In genomic region chr17:7897773-7898172, GRCh38 we compare ENCODE assay signal across 8 cellular contexts. TPM values are rescaled to one million over a fixed set of nuclear protein-coding genes. Genes with fewer than 3 reads are reported as not detected.
DNase-seq lines count a peak whose midpoint lies in the region; ATAC-seq and TF ChIP-seq lines count a peak whose summit lies in the region.

No MANE protein-coding gene starts in this region.

- no peak overlapping the region for H3K27ac Mint-ChIP-seq in neural crest cell (ENCODE audit: unreplicated experiment)

- no peak for DNase-seq in activated CD4-positive, CD25-positive, alpha-beta regulatory T cell (lab: John Stamatoyannopoulos, UW)
- DNase-seq in RPMI8226 (peak; percentile 18), epithelial cell of proximal tubule (ENCODE audit: low read depth) (no peak), neural crest cell (ENCODE audit: low read depth, low spot score) (no peak)

- TF ChIP-seq CTCF in epithelial cell of proximal tubule (conservative IDR thresholded peaks at IDR 0.05; ENCODE audit: low read depth, low read length) (peak; percentile 66), neural crest cell (conservative IDR thresholded peaks at IDR 0.05) (peak; percentile 43)

- H3K27me3 Mint-ChIP-seq in neural crest cell (ENCODE audit: low read depth), result no peaks in the 10 kb centered on the region

- H3K4me1 Mint-ChIP-seq in neural crest cell, result peaks cover 14% of the 10 kb centered on the region

- H3K4me3 Mint-ChIP-seq in neural crest cell, result no peak overlapping the region

- H3K4me3 ChIP-seq in epithelial cell of proximal tubule (ENCODE audit: low read depth, low read length), result no peak overlapping the region

- H3K36me3 Mint-ChIP-seq in neural crest cell (ENCODE audit: low read depth), result peaks cover 27% of the 10 kb centered on the region

- peak; percentile 44 to 73 for ATAC-seq in activated CD4-positive, CD25-positive, alpha-beta regulatory T cell treated with anti-CD3 and anti-CD28 coated beads, Interleukin-2, amount 50 U/mL, for 24 hours
- no peak for ATAC-seq in HG02642 (IDR thresholded peaks at IDR 0.05; ENCODE audit: poor library complexity, unreplicated experiment)
- no peak for ATAC-seq in GM21786 (IDR thresholded peaks at IDR 0.05; ENCODE audit: unreplicated experiment)
- no peak for ATAC-seq in HG02973 (IDR thresholded peaks at IDR 0.05; ENCODE audit: unreplicated experiment)

- no peaks in the 10 kb centered on the region for H3K9me3 Mint-ChIP-seq in neural crest cell

RNA-seq across cellular contexts. Expression of gene CHD3, which starts 9.2 kb away (rescaled TPM):
- total RNA-seq in epithelial cell of proximal tubule (30.3 and 40.7 TPM in 2 replicates), neural crest cell (53.3 and 59.7 TPM in 2 replicates)

RNA-seq across cellular contexts. Expression of gene RNF227, which starts 18.3 kb away (rescaled TPM):
- total RNA-seq in epithelial cell of proximal tubule (0.35 and 0.65 TPM in 2 replicates), neural crest cell (3.6 and 4.0 TPM in 2 replicates)

RNA-seq across cellular contexts. Expression of gene KCNAB3, which starts 31.9 kb away (rescaled TPM):
- total RNA-seq in epithelial cell of proximal tubule (0.06 and 1.2 TPM in 2 replicates), neural crest cell (19.9 and 20.4 TPM in 2 replicates)

RNA-seq across cellular contexts. Expression of gene TRAPPC1, which starts 34.0 kb away (rescaled TPM):
- total RNA-seq in epithelial cell of proximal tubule (76.1 and 95.3 TPM in 2 replicates), neural crest cell (129 and 145 TPM in 2 replicates)

RNA-seq across cellular contexts. Expression of gene CNTROB, which starts 34.2 kb away (rescaled TPM):
- 26.8 and 44.9 TPM in 2 replicates for total RNA-seq in epithelial cell of proximal tubule
- 55.5 and 58.3 TPM in 2 replicates for total RNA-seq in neural crest cell

Comparison
In these comparisons a context has a peak if more than half of its experiments do, and no peak if none do; other contexts are left out.
1. ATAC-seq: peak in activated CD4-positive, CD25-positive, alpha-beta regulatory T cell treated with anti-CD3 and anti-CD28 coated beads, Interleukin-2, amount 50 U/mL, for 24 hours (2 of 2); none in HG02642 (single experiment), GM21786 (single experiment) and HG02973 (single experiment).